ENCODE assay signal across 8 cellular contexts in genomic region chr12:12349711-12350665, GRCh38. TPM values are rescaled to one million over a fixed set of nuclear protein-coding genes. Genes with fewer than 3 reads are reported as not detected.
DNase-seq lines count a peak whose midpoint lies in the region; TF ChIP-seq lines count a peak whose summit lies in the region.

TSS of gene MANSC1 (minus strand) at chr12:12350242. CDS start at chr12:12343314, 6,928 bp downstream.

- H3K9me3 ChIP-seq in neutrophil, result no peaks in the 10 kb centered on the region

- H3K4me3 Mint-ChIP-seq in activated naive CD8-positive, alpha-beta T cell, result peak within 1 kb of the TSS; percentile 74
- H3K4me3 Mint-ChIP-seq in type B pancreatic cell, result peak within 1 kb of the TSS; percentile 86

- H3K9me3 Mint-ChIP-seq in activated naive CD8-positive, alpha-beta T cell (ENCODE audit: low read depth), result no peaks in the 10 kb centered on the region
- no peaks in the 10 kb centered on the region for H3K9me3 Mint-ChIP-seq in type B pancreatic cell

- peak within 1 kb of the TSS; percentile 70 to 75 for H3K4me3 ChIP-seq in neutrophil (ENCODE audit: low read depth in 1 of 2, low read length in 1 of 2)

- TF ChIP-seq CTCF in neutrophil (IDR thresholded peaks at IDR 0.05) (peak; percentile 69), type B pancreatic cell (conservative IDR thresholded peaks at IDR 0.05) (peak; percentile 85)

- DNase-seq in COR-L47 (lab: John Stamatoyannopoulos, UW) (peak; percentile 39), HUDEP-2 (lab: John Stamatoyannopoulos, UW; ENCODE audit: unreplicated experiment in 76 of 76) (peak in 57 of 76 experiments; percentile 2 to 78 (median 44)), RKO (ENCODE audit: low spot score) (peak; percentile 78), glomerular visceral epithelial cell (ENCODE audit: extremely low spot score) (peak; percentile 22), type B pancreatic cell (ENCODE audit: extremely low spot score, unreplicated experiment) (peak; percentile 76), HPDE6-E6E7 (ENCODE audit: extremely low spot score) (no peak)

- H3K27ac Mint-ChIP-seq in activated naive CD8-positive, alpha-beta T cell, result peak within 1 kb of the TSS; percentile 46
- H3K27ac Mint-ChIP-seq in type B pancreatic cell, result peak within 1 kb of the TSS; percentile 73

- H3K36me3 Mint-ChIP-seq in activated naive CD8-positive, alpha-beta T cell, result no peaks in the 10 kb centered on the region
- H3K36me3 Mint-ChIP-seq in type B pancreatic cell, result peaks cover 15% of the 10 kb centered on the region

- no peaks in the 10 kb centered on the region for H3K27me3 ChIP-seq in neutrophil

- peaks cover 55 to 66% of the 10 kb centered on the region in 2 experiments for H3K4me1 ChIP-seq in neutrophil (ENCODE audit: control insufficient read depth in 1 of 2, insufficient read depth in 1 of 2, low read depth in 1 of 2, low read length in 1 of 2)

- peak within 1 kb of the TSS; percentile 95 for H3K27ac ChIP-seq in neutrophil

- no peaks in the 10 kb centered on the region for H3K27me3 Mint-ChIP-seq in activated naive CD8-positive, alpha-beta T cell
- peaks cover 4% of the 10 kb centered on the region for H3K27me3 Mint-ChIP-seq in type B pancreatic cell

- peaks cover 5% of the 10 kb centered on the region for H3K36me3 ChIP-seq in neutrophil

- H3K4me1 Mint-ChIP-seq in activated naive CD8-positive, alpha-beta T cell (ENCODE audit: low read depth), result peaks cover 30% of the 10 kb centered on the region
- H3K4me1 Mint-ChIP-seq in type B pancreatic cell (ENCODE audit: unreplicated experiment), result no peaks in the 10 kb centered on the region

RNA-seq across cellular contexts. Expression of gene MANSC1, which starts in this region (rescaled TPM):
- total RNA-seq in type B pancreatic cell (ENCODE audit: low replicate concordance), result 16.8 and 77.1 TPM in 2 replicates
